ENCODE assay signal across 17 cellular contexts in genomic region chr4:160848901-160849735, GRCh38.
DNase-seq lines count a peak whose midpoint lies in the region; ATAC-seq and TF ChIP-seq lines count a peak whose summit lies in the region.
"Had no signal": no experiment of that assay in that cellular context is flagged by ENCODE, and none has a peak within 500 bp of the region (broad histone marks: within the 10 kb centered on the region; RNA-seq: fewer than 3 reads in every experiment).

No MANE protein-coding gene starts in this region.

- H3K9me3 ChIP-seq in cardiac muscle cell (ENCODE audit: low read depth), result no peaks in the 10 kb centered on the region
- H3K9me3 ChIP-seq in left lung, result no peaks in the 10 kb centered on the region
- H3K9me3 ChIP-seq: lower lobe of right lung, Peyer's patch had no signal

- ATAC-seq in left cardiac atrium, result no peak
- ATAC-seq in left lung, result peak; percentile 84
- no peak for ATAC-seq in HG02759 (IDR thresholded peaks at IDR 0.05; ENCODE audit: unreplicated experiment)
- ATAC-seq: activated T-helper 17 cell treated with anti-CD3 and anti-CD28 coated beads, Interleukin-2, amount 50 U/mL, for 72 hours had no signal

- H3K27me3 Mint-ChIP-seq in CD14-positive monocyte (ENCODE audit: low read depth in 3 of 3), result peaks cover 0 to 2% (median 1%) of the 10 kb centered on the region in 3 donors
- H3K27me3 Mint-ChIP-seq: activated T-helper 17 cell treated with anti-CD3 and anti-CD28 coated beads, Interleukin-2, amount 50 U/mL, for 72 hours had no signal

- no peaks in the 10 kb centered on the region for H3K27me3 ChIP-seq in cardiac muscle cell
- H3K27me3 ChIP-seq in left lung, result no peaks in the 10 kb centered on the region
- H3K27me3 ChIP-seq: Peyer's patch had no signal

- intact Hi-C loops in left cardiac atrium (cut with DNase I), result no loop called here
- intact Hi-C loops in left lung (cut with DNase I), result no loop called here
- intact Hi-C loops in CD14-positive monocyte (cut with micrococcal nuclease), result no loop called here

- H3K4me3 Mint-ChIP-seq in CD14-positive monocyte, result no peak overlapping the region
- H3K4me3 Mint-ChIP-seq: activated T-helper 17 cell treated with anti-CD3 and anti-CD28 coated beads, Interleukin-2, amount 50 U/mL, for 72 hours had no signal

- H3K27ac ChIP-seq in cardiac muscle cell, result peak overlapping the region; percentile 81
- H3K27ac ChIP-seq in left lung, result no peak overlapping the region
- H3K27ac ChIP-seq: lower lobe of right lung, Peyer's patch had no signal

- H3K4me3 ChIP-seq in cardiac muscle cell (no peak overlapping the region), left lung (no peak overlapping the region)
- H3K4me3 ChIP-seq: lower lobe of right lung, Peyer's patch had no signal

- H3K36me3 ChIP-seq in cardiac muscle cell (no peaks in the 10 kb centered on the region), left lung (no peaks in the 10 kb centered on the region)
- H3K36me3 ChIP-seq: lower lobe of right lung, Peyer's patch had no signal

- peaks cover 0 to 1% (median 0%) of the 10 kb centered on the region in 7 donors for H3K9me3 Mint-ChIP-seq in CD14-positive monocyte

- no peaks in the 10 kb centered on the region for H3K4me1 Mint-ChIP-seq in CD14-positive monocyte
- H3K4me1 Mint-ChIP-seq: activated T-helper 17 cell treated with anti-CD3 and anti-CD28 coated beads, Interleukin-2, amount 50 U/mL, for 72 hours had no signal

- no peak overlapping the region for H3K27ac Mint-ChIP-seq in CD14-positive monocyte
- H3K27ac Mint-ChIP-seq: activated T-helper 17 cell treated with anti-CD3 and anti-CD28 coated beads, Interleukin-2, amount 50 U/mL, for 72 hours had no signal

- H3K4me1 ChIP-seq in cardiac muscle cell (ENCODE audit: low read depth) (peaks cover 13% of the 10 kb centered on the region), left lung (no peaks in the 10 kb centered on the region)
- H3K4me1 ChIP-seq: lower lobe of right lung, Peyer's patch had no signal

- TF ChIP-seq CTCF in cardiac muscle cell (IDR thresholded peaks at IDR 0.05; ENCODE audit: low read depth, low read length) (no peak), left lung (IDR thresholded peaks at IDR 0.05) (no peak), CD14-positive monocyte (IDR thresholded peaks at IDR 0.05) (no peak)

- H3K36me3 Mint-ChIP-seq in CD14-positive monocyte, result no peaks in the 10 kb centered on the region

- DNase-seq in cardiac muscle cell (ENCODE audit: low read depth in 1 of 2, low spot score in 1 of 2), result peak; percentile 2 to 58
- DNase-seq in left cardiac atrium, result no peak
- peak; percentile 67 for DNase-seq in amniotic epithelial cell (ENCODE audit: low read depth)
- DNase-seq in left lung, result no peak
- no peak for DNase-seq in MV-4-11 (lab: John Stamatoyannopoulos, UW)
- DNase-seq in NCI-H2171 treated with DMSO at 0.1 percent for 48 hours (lab: John Stamatoyannopoulos, UW), result no peak
- DNase-seq in CD14-positive monocyte (ENCODE audit: low spot score), result no peak
- DNase-seq: activated CD4-positive, alpha-beta T cell treated with anti-CD3 and anti-CD28 coated beads, Interleukin-2, amount 50 U/mL, for 1 hour; AML-193; anterior cingulate cortex; EL; lower lobe of right lung; Peyer's patch; stimulated activated CD8-positive, alpha-beta memory T cell treated with anti-CD3 and anti-CD28 coated beads, Interleukin-4, amount 100 ng/mL, for 48 hours; T-helper 2 cell had no signal

Comparison
In these comparisons a context has a peak if more than half of its experiments do, and no peak if none do; other contexts are left out.
1. DNase-seq: peak in cardiac muscle cell (2 of 2) and amniotic epithelial cell (single experiment); none in left cardiac atrium (single experiment), left lung (0 of 2), MV-4-11 (single experiment), NCI-H2171 treated with DMSO at 0.1 percent for 48 hours (single experiment) and CD14-positive monocyte (single experiment).